ENCODE assay signal across 18 cellular contexts in genomic region chr19:31937983-31938382, GRCh38.
DNase-seq lines count a peak whose midpoint lies in the region; ATAC-seq and TF ChIP-seq lines count a peak whose summit lies in the region.
"Had no signal": no experiment of that assay in that cellular context is flagged by ENCODE, and none has a peak within 500 bp of the region (broad histone marks: within the 10 kb centered on the region; RNA-seq: fewer than 3 reads in every experiment).

No MANE protein-coding gene starts in this region.

- no peak for TF ChIP-seq POLR2A in esophagus muscularis mucosa (IDR thresholded peaks at IDR 0.05; ENCODE audit: low read depth)

- H3K27ac Mint-ChIP-seq in GM23338 = no peak overlapping the region
- H3K27ac Mint-ChIP-seq: CD4-positive, alpha-beta memory T cell; CD4-positive, CD25-positive, alpha-beta regulatory T cell; CD8-positive, alpha-beta memory T cell had no signal

- H3K4me3 ChIP-seq in GM23338 (no peak overlapping the region), esophagus muscularis mucosa (no peak overlapping the region)
- H3K4me3 ChIP-seq: BLaER1 had no signal

- intact Hi-C loops in esophagus muscularis mucosa (cut with DNase I) = no loop called here

- H3K4me1 ChIP-seq in GM23338 (ENCODE audit: insufficient read depth) (no peaks in the 10 kb centered on the region), esophagus muscularis mucosa (no peaks in the 10 kb centered on the region)
- H3K4me1 ChIP-seq: BE2C, BLaER1 had no signal

- H3F3A ChIP-seq in GM23338 (replicated peaks; ENCODE audit: low read depth) = no peaks in the 10 kb centered on the region

- H3K27ac ChIP-seq in GM23338 (ENCODE audit: low read depth) = no peak overlapping the region
- no peak overlapping the region for H3K27ac ChIP-seq in esophagus muscularis mucosa (replicated peaks in 1 of 4)
- H3K27ac ChIP-seq: BLaER1 had no signal

- no peak overlapping the region for H3K4me2 ChIP-seq in GM23338
- H3K4me2 ChIP-seq: BLaER1 had no signal

- DNase-seq in D341Med (ENCODE audit: low spot score) = peak; percentile 52
- no peak for DNase-seq in GM23338 (ENCODE audit: low spot score)
- DNase-seq in esophagus muscularis mucosa (ENCODE audit: extremely low spot score) = peak; percentile 62
- no peak for DNase-seq in activated CD4-positive, alpha-beta T cell treated with anti-CD3 and anti-CD28 coated beads for 1 hour
- DNase-seq: 8988T; ACHN; BE2C; C1 segment of cervical spinal cord; CD4-positive, alpha-beta memory T cell; CD4-positive, CD25-positive, alpha-beta regulatory T cell; CD8-positive, alpha-beta memory T cell; COR-L47; DMS79 treated with DMSO at 0.1 percent for 48 hours; GF-D8 had no signal

- no peaks in the 10 kb centered on the region for H3K79me2 ChIP-seq in GM23338 (replicated peaks; ENCODE audit: insufficient read depth)

- whole genome bisulfite sequencing in esophagus muscularis mucosa = 74% methylated on average over 3 of the region's 3 CpGs

- no peaks in the 10 kb centered on the region for H3K27me3 ChIP-seq in GM23338 (ENCODE audit: insufficient read depth)
- no peaks in the 10 kb centered on the region for H3K27me3 ChIP-seq in esophagus muscularis mucosa
- H3K27me3 ChIP-seq: BE2C, BLaER1 had no signal

- H4K20me1 ChIP-seq in GM23338 (replicated peaks; ENCODE audit: insufficient read depth) = no peaks in the 10 kb centered on the region; the same call in 1 of the 2 replicates
- H4K20me1 ChIP-seq: BLaER1 had no signal

- TF ChIP-seq CTCF in GM23338 (conservative IDR thresholded peaks at IDR 0.05; ENCODE audit: low read depth in 2 of 2) (no peak), esophagus muscularis mucosa (IDR thresholded peaks at IDR 0.05) (no peak)

- no peaks in the 10 kb centered on the region; the same call in 2 of the 3 replicates for H3K9me3 Mint-ChIP-seq in GM23338

- peaks cover 2% of the 10 kb centered on the region for H3K4me1 Mint-ChIP-seq in GM23338
- H3K4me1 Mint-ChIP-seq: CD4-positive, alpha-beta memory T cell; CD4-positive, CD25-positive, alpha-beta regulatory T cell; CD8-positive, alpha-beta memory T cell had no signal

- H3K27me3 Mint-ChIP-seq in GM23338 (ENCODE audit: insufficient read depth, low read depth, poor library complexity) = peaks cover 2% of the 10 kb centered on the region
- H3K27me3 Mint-ChIP-seq: CD4-positive, alpha-beta memory T cell; CD4-positive, CD25-positive, alpha-beta regulatory T cell had no signal

- no peak overlapping the region for H3K4me3 Mint-ChIP-seq in GM23338
- H3K4me3 Mint-ChIP-seq: CD14-positive monocyte; CD4-positive, alpha-beta memory T cell; CD4-positive, CD25-positive, alpha-beta regulatory T cell; CD8-positive, alpha-beta memory T cell had no signal

- H3K36me3 Mint-ChIP-seq in GM23338 (ENCODE audit: low read depth) = no peaks in the 10 kb centered on the region
- H3K36me3 Mint-ChIP-seq: CD14-positive monocyte; CD4-positive, alpha-beta memory T cell; CD4-positive, CD25-positive, alpha-beta regulatory T cell; CD8-positive, alpha-beta memory T cell had no signal

- H2AFZ ChIP-seq in GM23338 = peak overlapping the region; percentile 14; the same call in 1 of the 2 replicates

- H3K9me2 ChIP-seq in GM23338 (ENCODE audit: insufficient read depth) = peaks cover 6% of the 10 kb centered on the region; the same call in 1 of the 2 replicates

- H3K36me3 ChIP-seq in GM23338 (ENCODE audit: insufficient read depth) (no peaks in the 10 kb centered on the region; the same call in 1 of the 2 replicates), esophagus muscularis mucosa (no peaks in the 10 kb centered on the region)
- H3K36me3 ChIP-seq: BE2C, BLaER1 had no signal

- TF ChIP-seq EP300 in esophagus muscularis mucosa (IDR thresholded peaks at IDR 0.05) = no peak

- H3K9me3 ChIP-seq in esophagus muscularis mucosa = no peaks in the 10 kb centered on the region
- H3K9me3 ChIP-seq: BE2C, BLaER1 had no signal

- ATAC-seq in GM23338 = no peak
- no peak for ATAC-seq in GM18873 (IDR thresholded peaks at IDR 0.05; ENCODE audit: low FRiP score, unreplicated experiment)
- ATAC-seq in HG02678 (IDR thresholded peaks at IDR 0.05; ENCODE audit: unreplicated experiment) = no peak

TF ChIP-seq in GM23338, 12 proteins besides CTCF, POLR2A, EP300 and RAD21 (continues in another document):
- TF ChIP-seq JUNB (IDR thresholded peaks at IDR 0.05; ENCODE audit: unreplicated experiment) = no peak
- no peak for TF ChIP-seq ZNF462 (CRISPR knock-in tag; IDR thresholded peaks at IDR 0.05)
- TF ChIP-seq ETS1 (IDR thresholded peaks at IDR 0.05) = no peak

Comparison
In these comparisons a context has a peak if more than half of its experiments do, and no peak if none do; other contexts are left out.
1. DNase-seq: peak in D341Med (single experiment) and esophagus muscularis mucosa (single experiment); none in GM23338 (single experiment) and activated CD4-positive, alpha-beta T cell treated with anti-CD3 and anti-CD28 coated beads for 1 hour (single experiment).